17 cellular contexts compared by ENCODE assay signal in genomic region chr15:40283615-40284306, GRCh38. TPM values are rescaled to one million over a fixed set of nuclear protein-coding genes. Genes with fewer than 3 reads are reported as not detected.
A peak's percentile ranks its signal among the peaks of the same experiment; 100 is the strongest.
DNase-seq lines count a peak whose midpoint lies in the region; ATAC-seq and TF ChIP-seq lines count a peak whose summit lies in the region.
"Had no signal": no experiment of that assay in that cellular context is flagged by ENCODE, and none has a peak within 500 bp of the region (broad histone marks: within the 10 kb centered on the region; RNA-seq: fewer than 3 reads in every experiment).

No MANE protein-coding gene starts in this region.

- DNase-seq in activated CD4-positive, alpha-beta T cell treated with anti-CD3 and anti-CD28 coated beads, Interleukin-2, amount 10 ng/mL, durations not matched to agents 24 days and 14 days = no peak
- DNase-seq in activated CD4-positive, alpha-beta T cell treated with anti-CD3 and anti-CD28 coated beads for 4 hours = no peak
- no peak for DNase-seq in effector memory CD4-positive, alpha-beta T cell
- DNase-seq in nephron progenitor cell (no peak), activated gamma-delta T cell (lab: John Stamatoyannopoulos, UW) (no peak)
- DNase-seq: HCEC 1CT, NCI-H2227 treated with DMSO at 0.1 percent for 48 hours, OCI-M1 had no signal

- no peak overlapping the region for H3K27ac ChIP-seq in HUES48 (ENCODE audit: low read depth, low read length)
- no peak overlapping the region for H3K27ac ChIP-seq in effector memory CD4-positive, alpha-beta T cell (ENCODE audit: insufficient read depth, low read length, poor library complexity, severe bottlenecking)
- H3K27ac ChIP-seq: epithelial cell of prostate, heart left ventricle, thoracic aorta had no signal

- no peak for ATAC-seq in HG02981 (IDR thresholded peaks at IDR 0.05; ENCODE audit: unreplicated experiment)
- ATAC-seq in GM21717 (IDR thresholded peaks at IDR 0.05; ENCODE audit: unreplicated experiment) = no peak

- H3K4me3 ChIP-seq in HUES48 (ENCODE audit: low read depth, low read length) = peak overlapping the region; percentile 56
- H3K4me3 ChIP-seq in effector memory CD4-positive, alpha-beta T cell (ENCODE audit: insufficient read depth, low read depth, low read length, poor library complexity, severe bottlenecking) = peak overlapping the region; percentile 62

- H3K4me1 Mint-ChIP-seq in activated CD4-positive, alpha-beta T cell treated with anti-CD3 and anti-CD28 coated beads, Interleukin-2, amount 10 ng/mL, durations not matched to agents 24 days and 14 days = peaks cover 2% of the 10 kb centered on the region
- H3K4me1 Mint-ChIP-seq in nephron progenitor cell = peaks cover 38% of the 10 kb centered on the region

- peaks cover 80% of the 10 kb centered on the region for H3K27me3 ChIP-seq in HUES48 (ENCODE audit: control insufficient read depth, insufficient read depth, low read length)
- H3K27me3 ChIP-seq in effector memory CD4-positive, alpha-beta T cell (replicated peaks; ENCODE audit: control insufficient read depth, insufficient read depth, low read length, poor library complexity, severe bottlenecking) = peaks cover 20% of the 10 kb centered on the region

- no peaks in the 10 kb centered on the region for H3K36me3 ChIP-seq in HUES48 (ENCODE audit: control insufficient read depth, insufficient read depth, low read length)
- H3K36me3 ChIP-seq in effector memory CD4-positive, alpha-beta T cell (ENCODE audit: control insufficient read depth, insufficient read depth, low read length) = peaks cover 8% of the 10 kb centered on the region
- H3K36me3 ChIP-seq: thoracic aorta had no signal

- H3K9ac ChIP-seq in HUES48 (ENCODE audit: low read depth, low read length) = no peak overlapping the region
- H3K9ac ChIP-seq: SK-N-SH had no signal

- peaks cover 8% of the 10 kb centered on the region for H3K36me3 Mint-ChIP-seq in activated CD4-positive, alpha-beta T cell treated with anti-CD3 and anti-CD28 coated beads, Interleukin-2, amount 10 ng/mL, durations not matched to agents 24 days and 14 days (ENCODE audit: low read depth)
- no peaks in the 10 kb centered on the region for H3K36me3 Mint-ChIP-seq in nephron progenitor cell (ENCODE audit: low read depth)

- peaks cover 47% of the 10 kb centered on the region for H3K4me1 ChIP-seq in HUES48 (ENCODE audit: control insufficient read depth, insufficient read depth, low read length)
- peaks cover 13% of the 10 kb centered on the region for H3K4me1 ChIP-seq in effector memory CD4-positive, alpha-beta T cell (ENCODE audit: control insufficient read depth, insufficient read depth, low read length, poor library complexity, severe bottlenecking)

- no peak overlapping the region for H3K27ac Mint-ChIP-seq in activated CD4-positive, alpha-beta T cell treated with anti-CD3 and anti-CD28 coated beads, Interleukin-2, amount 10 ng/mL, durations not matched to agents 24 days and 14 days
- H3K27ac Mint-ChIP-seq in nephron progenitor cell = no peak overlapping the region

- H3K9me3 Mint-ChIP-seq in activated CD4-positive, alpha-beta T cell treated with anti-CD3 and anti-CD28 coated beads, Interleukin-2, amount 10 ng/mL, durations not matched to agents 24 days and 14 days = no peaks in the 10 kb centered on the region
- H3K9me3 Mint-ChIP-seq in nephron progenitor cell = no peaks in the 10 kb centered on the region
- H3K9me3 Mint-ChIP-seq: activated T-cell treated with anti-CD3 and anti-CD28 coated beads, Interleukin-2, amount 50 U/mL, for 4 hours had no signal

- peaks cover 31% of the 10 kb centered on the region for H3K27me3 Mint-ChIP-seq in activated CD4-positive, alpha-beta T cell treated with anti-CD3 and anti-CD28 coated beads, Interleukin-2, amount 10 ng/mL, durations not matched to agents 24 days and 14 days
- H3K27me3 Mint-ChIP-seq in nephron progenitor cell (ENCODE audit: low read depth, poor library complexity) = peaks cover 94% of the 10 kb centered on the region

- intact Hi-C loops in activated CD4-positive, alpha-beta T cell treated with anti-CD3 and anti-CD28 coated beads, Interleukin-2, amount 10 ng/mL, durations not matched to agents 24 days and 14 days (cut with micrococcal nuclease) = loop anchor here (5.0 kb wide), 1 partner anchor 39 kb away; the partner anchor contains the start of gene INAFM2

- H3K9me3 ChIP-seq in HUES48 (ENCODE audit: control insufficient read depth, insufficient read depth, low read length) = no peaks in the 10 kb centered on the region
- no peaks in the 10 kb centered on the region for H3K9me3 ChIP-seq in effector memory CD4-positive, alpha-beta T cell (ENCODE audit: control insufficient read depth, low read length)
- H3K9me3 ChIP-seq: heart left ventricle, SK-N-SH, thoracic aorta had no signal

- H3K4me3 Mint-ChIP-seq in activated CD4-positive, alpha-beta T cell treated with anti-CD3 and anti-CD28 coated beads, Interleukin-2, amount 10 ng/mL, durations not matched to agents 24 days and 14 days = peak overlapping the region; percentile 35
- peak overlapping the region; percentile 15 for H3K4me3 Mint-ChIP-seq in nephron progenitor cell

- no peak for TF ChIP-seq CTCF in nephron progenitor cell (IDR thresholded peaks at IDR 0.05)

RNA-seq across cellular contexts. Expression of gene ANKRD63, which starts 0.9 kb away (rescaled TPM):
- total RNA-seq in activated CD4-positive, alpha-beta T cell treated with anti-CD3 and anti-CD28 coated beads, Interleukin-2, amount 10 ng/mL, durations not matched to agents 24 days and 14 days = not detected in 2 replicates
- total RNA-seq: activated T-cell treated with anti-CD3 and anti-CD28 coated beads, Interleukin-2, amount 50 U/mL, for 4 hours; lung microvascular endothelial cell; thoracic aorta had no signal

RNA-seq across cellular contexts. Expression of gene PLCB2, which starts 24.0 kb away (rescaled TPM):
- total RNA-seq in activated CD4-positive, alpha-beta T cell treated with anti-CD3 and anti-CD28 coated beads, Interleukin-2, amount 10 ng/mL, durations not matched to agents 24 days and 14 days = 82.7 and 95.7 TPM in 2 replicates

RNA-seq across cellular contexts. Expression of gene INAFM2, which starts 39.7 kb away (rescaled TPM):
- 22.8 and 23.3 TPM in 2 replicates for total RNA-seq in activated CD4-positive, alpha-beta T cell treated with anti-CD3 and anti-CD28 coated beads, Interleukin-2, amount 10 ng/mL, durations not matched to agents 24 days and 14 days

RNA-seq across cellular contexts. Expression of gene PAK6, which starts 44.9 kb away (rescaled TPM):
- 0.33 and 0.54 TPM in 2 replicates for total RNA-seq in activated CD4-positive, alpha-beta T cell treated with anti-CD3 and anti-CD28 coated beads, Interleukin-2, amount 10 ng/mL, durations not matched to agents 24 days and 14 days
- total RNA-seq: lung microvascular endothelial cell had no signal

RNA-seq across cellular contexts. Expression of gene CCDC9B, which starts 57.0 kb away (rescaled TPM):
- total RNA-seq in activated CD4-positive, alpha-beta T cell treated with anti-CD3 and anti-CD28 coated beads, Interleukin-2, amount 10 ng/mL, durations not matched to agents 24 days and 14 days = 0.21 and 0.54 TPM in 2 replicates
